8 cellular contexts compared by ENCODE assay signal in genomic region chr15:40440300-40441011, GRCh38. TPM values are rescaled to one million over a fixed set of nuclear protein-coding genes. Genes with fewer than 3 reads are reported as not detected.
DNase-seq lines count a peak whose midpoint lies in the region; ATAC-seq, FAIRE-seq and TF ChIP-seq lines count a peak whose summit lies in the region.

TSS of gene BAHD1 (plus strand) at chr15:40440953. CDS start at chr15:40458465, 17,512 bp downstream.

- no peaks in the 10 kb centered on the region for H3K36me3 Mint-ChIP-seq in T-cell

- no peak for TF ChIP-seq POLR2A in GM12891 (IDR thresholded peaks at IDR 0.05; ENCODE audit: low read depth, low read length)
- TF ChIP-seq POLR2A in adrenal gland (IDR thresholded peaks at IDR 0.05): peak in 1 of 2 donors; percentile 61

- H3K4me1 ChIP-seq in adrenal gland (replicated peaks in 1 of 2): peaks cover 48 to 66% of the 10 kb centered on the region in 2 donors
- H3K4me1 ChIP-seq in heart right ventricle: peaks cover 19 to 83% (median 64%) of the 10 kb centered on the region in 9 donors

- H3K9me3 Mint-ChIP-seq in T-cell: no peaks in the 10 kb centered on the region

- H3K27me3 Mint-ChIP-seq in T-cell: peaks cover 18 to 30% of the 10 kb centered on the region in 2 donors

- ATAC-seq in HG02840 (IDR thresholded peaks at IDR 0.05; ENCODE audit: low FRiP score, unreplicated experiment) (peak; percentile 75), T-cell (replicated peaks in 1 of 4) (peak; percentile 87 to 91 (median 88)), heart right ventricle (peak; percentile 87 to 96 (median 94))

- peak; percentile 100 for DNase-seq in GM12891 (ENCODE audit: insufficient read length, low spot score)
- DNase-seq in NCI-H1436 treated with DMSO at 0.1 percent for 48 hours (lab: John Stamatoyannopoulos, UW): peak; percentile 73
- peak; percentile 83 to 95 (median 90) for DNase-seq in T-cell
- DNase-seq in adrenal gland: peak; percentile 97 to 99 (median 98)
- peak; percentile 98 to 99 for DNase-seq in heart right ventricle
- peak; percentile 99 for DNase-seq in posterior vena cava (ENCODE audit: low spot score)
- DNase-seq in ureter (ENCODE audit: low spot score): peak; percentile 98

- intact Hi-C loops in adrenal gland (cut with DNase I) (no loop called here), heart right ventricle (cut with DNase I) (loop anchor here in 3 of 10 donors (5.0 to 10.0 kb wide), 2 partner anchors 64 to 67 kb away; no protein-coding TSS in a partner anchor), posterior vena cava (cut with DNase I) (no loop called here)

- 0 to 2% (median 0%) methylated on average over 11 to 49 of the region's 54 CpGs for WGBS in adrenal gland, 4 donors
- 0% methylated on average over 37 to 54 of the region's 54 CpGs for WGBS in heart right ventricle, 2 donors

- H3K4me1 Mint-ChIP-seq in T-cell: peaks cover 61 to 66% (median 64%) of the 10 kb centered on the region in 3 donors

- POLR2A ChIA-PET in T-cell (lab: Charles Lee): no interaction called here

- peak within 1 kb of the TSS; percentile 88 to 98 (median 93) for H3K4me3 Mint-ChIP-seq in T-cell

- H3K9me3 ChIP-seq in adrenal gland (replicated peaks in 1 of 3): no peaks in the 10 kb centered on the region
- H3K9me3 ChIP-seq in heart right ventricle: no peaks in the 10 kb centered on the region

- CTCF ChIA-PET in T-cell (lab: Charles Lee): interaction anchor here in 1 of 2 donors (0.6 to 1.5 kb wide), 4 partner anchors 11 to 412 kb away, joined by 3 to 7 read pairs (median 3); partner anchors contain the start of gene CCDC32

- FAIRE-seq in GM12891 (lab: Jason Lieb, UNC): peak; percentile 94

- H3K27ac ChIP-seq in adrenal gland (peak within 1 kb of the TSS; percentile 5 to 94 (median 78)), heart right ventricle (peak within 1 kb of the TSS; percentile 61 to 89 (median 82))

- peak within 1 kb of the TSS; percentile 67 to 99 (median 79) for H3K4me3 ChIP-seq in adrenal gland
- peak within 1 kb of the TSS; percentile 73 to 99 (median 88) for H3K4me3 ChIP-seq in heart right ventricle

- TF ChIP-seq CTCF in adrenal gland (IDR thresholded peaks at IDR 0.05) (no peak), heart right ventricle (IDR thresholded peaks at IDR 0.05) (peak in 4 of 9 donors; percentile 22 to 53 (median 40))

- H3K27ac Mint-ChIP-seq in T-cell: peak within 1 kb of the TSS; percentile 69 to 74

- no peaks in the 10 kb centered on the region for H3K36me3 ChIP-seq in adrenal gland (replicated peaks in 1 of 2)
- no peaks in the 10 kb centered on the region for H3K36me3 ChIP-seq in heart right ventricle

- H3K27me3 ChIP-seq in adrenal gland (peaks cover 4% of the 10 kb centered on the region), heart right ventricle (peaks cover 10 to 57% (median 23%) of the 10 kb centered on the region in 7 donors)

TF ChIP-seq in GM12891, 5 proteins besides CTCF, POLR2A, EP300 and RAD21:
- TF ChIP-seq TAF1 (IDR thresholded peaks at IDR 0.05; ENCODE audit: low read depth, low read length): no peak
- no peak for TF ChIP-seq PAX5 (IDR thresholded peaks at IDR 0.05; ENCODE audit: insufficient read depth, low read length, severe bottlenecking)
- TF ChIP-seq POLR2AphosphoS5 (IDR thresholded peaks at IDR 0.05; ENCODE audit: low read depth, low read length): no peak
- no peak for TF ChIP-seq SPI1 (IDR thresholded peaks at IDR 0.05; ENCODE audit: low read depth, low read length)
- TF ChIP-seq POU2F2 (IDR thresholded peaks at IDR 0.05; ENCODE audit: low read depth, low read length): no peak

RNA-seq across cellular contexts. Expression of gene BAHD1, which starts in this region (rescaled TPM):
- polyA plus RNA-seq in GM12891 (2012; ENCODE audit: low read depth, missing spikeins): 10.3 TPM
- total RNA-seq in T-cell: 10 to 100 TPM; 31.1 to 50.9 (median 48.1) TPM
- 10 to 100 TPM; 26.3 to 58.8 (median 36.3) TPM for total RNA-seq in adrenal gland
- 10 to 100 TPM; 13.2 to 30.8 (median 23.6) TPM for polyA plus RNA-seq in adrenal gland
- 10 to 100 TPM; 12.1 to 17.8 (median 16.0) TPM for total RNA-seq in heart right ventricle
- 1 to 10 TPM; 8.9 to 9.7 TPM for polyA plus RNA-seq in heart right ventricle
- total RNA-seq in posterior vena cava: 10 to 100 TPM; 11.9 to 13.8 TPM
- total RNA-seq in ureter: 29.0 TPM

Comparison
In these comparisons a context has a peak if more than half of its experiments do, and no peak if none do; other contexts are left out.
1. Peak in every context shown above with its lines: DNase-seq, ATAC-seq, H3K4me3 ChIP-seq and H3K27ac ChIP-seq.